ENCODE assay signal across 10 cellular contexts in the genomic region with DNA sequence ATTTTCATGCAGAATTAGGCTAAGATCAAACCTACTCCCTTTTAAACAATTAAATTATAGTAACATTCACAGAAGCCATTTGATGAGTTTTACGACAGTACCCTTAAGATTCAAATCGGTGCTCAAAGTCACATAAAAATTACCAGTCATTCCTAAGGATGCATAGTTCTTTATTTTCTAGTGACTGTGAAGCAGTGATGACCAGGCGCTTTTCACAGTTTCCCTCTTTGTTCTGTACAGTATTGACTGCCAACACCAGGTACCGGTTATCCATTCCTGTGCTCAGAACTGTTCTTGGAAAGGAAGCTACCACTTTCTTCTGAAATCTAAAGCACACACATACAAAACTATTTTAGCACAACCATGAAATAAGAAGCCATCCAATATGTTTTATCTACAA. TPM values are rescaled to one million over a fixed set of nuclear protein-coding genes. Genes with fewer than 3 reads are reported as not detected.
DNase-seq lines count a peak whose midpoint lies in the region; ATAC-seq and TF ChIP-seq lines count a peak whose summit lies in the region.
"Had no signal": no experiment of that assay in that cellular context is flagged by ENCODE, and none has a peak within 500 bp of the region (broad histone marks: within the 10 kb centered on the region; RNA-seq: fewer than 3 reads in every experiment).

No MANE protein-coding gene starts in this region.

- no peak overlapping the region for H2BK5ac ChIP-seq in H9 (ENCODE audit: insufficient read length, low read length)

- WGBS in H9 (ENCODE audit: extremely low coverage, insufficient read length, low lambda C conversion rate), result no CpG with 5 or more reads among the region's 4 CpGs

- H3K9me3 Mint-ChIP-seq in CD4-positive, CD25-positive, alpha-beta regulatory T cell, result no peaks in the 10 kb centered on the region
- H3K9me3 Mint-ChIP-seq in H9, result no peaks in the 10 kb centered on the region
- H3K9me3 Mint-ChIP-seq in activated CD8-positive, alpha-beta T cell treated with anti-CD3 and anti-CD28 coated beads for 36 hours, result no peaks in the 10 kb centered on the region
- no peaks in the 10 kb centered on the region for H3K9me3 Mint-ChIP-seq in natural killer cell

- no peak overlapping the region for H2BK120ac ChIP-seq in H9 (ENCODE audit: low read depth, low read length, poor library complexity, severe bottlenecking)

- no peak overlapping the region for H3K23ac ChIP-seq in H9 (ENCODE audit: insufficient read length, low read depth, low read length)

- no peak overlapping the region for H2AFZ ChIP-seq in H9 (ENCODE audit: low read length)

- H3K27ac Mint-ChIP-seq in CD4-positive, CD25-positive, alpha-beta regulatory T cell, result no peak overlapping the region
- H3K27ac Mint-ChIP-seq in H9, result no peak overlapping the region; a peak in 1 of 7 replicates
- no peak overlapping the region for H3K27ac Mint-ChIP-seq in activated CD8-positive, alpha-beta T cell treated with anti-CD3 and anti-CD28 coated beads for 36 hours
- H3K27ac Mint-ChIP-seq in natural killer cell, result no peak overlapping the region

- no peak overlapping the region for H3K56ac ChIP-seq in H9 (ENCODE audit: insufficient read length, low read depth, low read length)

- H3K79me1 ChIP-seq in H9 (ENCODE audit: insufficient read depth, low read depth, low read length, poor library complexity, severe bottlenecking), result no peaks in the 10 kb centered on the region

- no peak overlapping the region for H2BK15ac ChIP-seq in H9 (ENCODE audit: low read depth, low read length)

- intact Hi-C loops in activated CD8-positive, alpha-beta T cell treated with anti-CD3 and anti-CD28 coated beads for 36 hours (cut with micrococcal nuclease), result no loop called here
- intact Hi-C loops in natural killer cell (cut with micrococcal nuclease), result no loop called here

- H3K18ac ChIP-seq in H9 (ENCODE audit: insufficient read length, low read depth, low read length), result no peak overlapping the region

- peaks cover 13% of the 10 kb centered on the region; the same call in 1 of the 2 replicates for H3K79me2 ChIP-seq in H9 (ENCODE audit: insufficient read depth, low read length)

- no peak overlapping the region for H3K4ac ChIP-seq in H9 (ENCODE audit: low read depth, low read length)

- H3K36me3 ChIP-seq in CD4-positive, CD25-positive, alpha-beta regulatory T cell (ENCODE audit: control insufficient read depth, insufficient read depth, low read length), result no peaks in the 10 kb centered on the region
- H3K36me3 ChIP-seq: colonic mucosa had no signal

- no peak overlapping the region for H2BK12ac ChIP-seq in H9 (ENCODE audit: insufficient read length, low read depth, low read length)

- H4K5ac ChIP-seq in H9 (ENCODE audit: insufficient read length, low read depth, low read length), result no peak overlapping the region

- H3K9ac ChIP-seq in H9 (ENCODE audit: extremely low read depth, insufficient read length, low read length), result no peak overlapping the region

- H3K4me1 ChIP-seq in CD4-positive, CD25-positive, alpha-beta regulatory T cell (ENCODE audit: control insufficient read depth, insufficient read depth, low read length, poor library complexity, severe bottlenecking), result peaks cover 5% of the 10 kb centered on the region
- no peaks in the 10 kb centered on the region for H3K4me1 ChIP-seq in H9 (ENCODE audit: insufficient read depth, low read length)

- CTCF ChIA-PET in activated CD8-positive, alpha-beta T cell treated with anti-CD3 and anti-CD28 coated beads for 36 hours (lab: Charles Lee), result no interaction called here

- POLR2A ChIA-PET in activated CD8-positive, alpha-beta T cell treated with anti-CD3 and anti-CD28 coated beads for 36 hours (lab: Charles Lee), result no interaction called here

- H4K91ac ChIP-seq in H9 (ENCODE audit: insufficient read length, low read depth, low read length), result no peak overlapping the region

- H3K23me2 ChIP-seq in H9 (ENCODE audit: insufficient read length, low read depth, low read length, poor library complexity, severe bottlenecking), result no peaks in the 10 kb centered on the region

- H3K4me3 ChIP-seq in CD4-positive, CD25-positive, alpha-beta regulatory T cell (ENCODE audit: low read depth, low read length), result no peak overlapping the region
- H3K4me3 ChIP-seq: colonic mucosa had no signal

- H3K14ac ChIP-seq in H9 (ENCODE audit: insufficient read depth, low read length), result no peak overlapping the region

- H2AK5ac ChIP-seq in H9 (ENCODE audit: insufficient read length, low read length), result no peak overlapping the region

- peaks cover 7 to 34% (median 22%) of the 10 kb centered on the region in 4 donors for H3K4me1 Mint-ChIP-seq in CD4-positive, CD25-positive, alpha-beta regulatory T cell
- peaks cover 21% of the 10 kb centered on the region in 2 experiments for H3K4me1 Mint-ChIP-seq in H9
- peaks cover 21% of the 10 kb centered on the region for H3K4me1 Mint-ChIP-seq in activated CD8-positive, alpha-beta T cell treated with anti-CD3 and anti-CD28 coated beads for 36 hours (ENCODE audit: low read depth)
- peaks cover 16 to 19% of the 10 kb centered on the region in 2 donors for H3K4me1 Mint-ChIP-seq in natural killer cell

- H4K20me1 ChIP-seq in H9 (ENCODE audit: control insufficient read depth, insufficient read depth, insufficient read length), result no peaks in the 10 kb centered on the region

- no peak overlapping the region for H3K4me2 ChIP-seq in H9 (ENCODE audit: insufficient read depth, insufficient read length, low read length)

- H2BK20ac ChIP-seq in H9 (ENCODE audit: low read depth, low read length, poor library complexity, severe bottlenecking), result no peak overlapping the region

- no peak for DNase-seq in CD4-positive, CD25-positive, alpha-beta regulatory T cell
- DNase-seq in H9 (no peak), natural killer cell (no peak), NCI-H146 (lab: John Stamatoyannopoulos, UW) (no peak), hypothalamus (lab: John Stamatoyannopoulos, UW) (no peak)
- DNase-seq in activated CD8-positive, alpha-beta T cell treated with anti-CD3 and anti-CD28 coated beads for 36 hours, result no peak
- DNase-seq: activated effector memory CD4-positive, alpha-beta T cell treated with anti-CD3 and anti-CD28 coated beads, Interleukin-2, amount 50 U/mL, for 16 hours; colonic mucosa; Kasumi-1 had no signal

- no peaks in the 10 kb centered on the region for H3K36me3 Mint-ChIP-seq in CD4-positive, CD25-positive, alpha-beta regulatory T cell
- H3K36me3 Mint-ChIP-seq in H9 (ENCODE audit: insufficient read depth in 1 of 3, low read depth in 3 of 3) (peaks cover 24 to 52% (median 51%) of the 10 kb centered on the region in 3 experiments; a peak in 6 of 7 replicates), natural killer cell (no peaks in the 10 kb centered on the region)
- peaks cover 43% of the 10 kb centered on the region for H3K36me3 Mint-ChIP-seq in activated CD8-positive, alpha-beta T cell treated with anti-CD3 and anti-CD28 coated beads for 36 hours (ENCODE audit: low read depth)

- H3K9me3 ChIP-seq in CD4-positive, CD25-positive, alpha-beta regulatory T cell (ENCODE audit: control insufficient read depth in 2 of 2, low read length in 2 of 2), result no peaks in the 10 kb centered on the region
- H3K9me3 ChIP-seq in H9 (ENCODE audit: control insufficient read depth, low read depth, low read length), result no peaks in the 10 kb centered on the region
- H3K9me3 ChIP-seq: colonic mucosa had no signal

- no peaks in the 10 kb centered on the region for H3K27me3 Mint-ChIP-seq in CD4-positive, CD25-positive, alpha-beta regulatory T cell
- H3K27me3 Mint-ChIP-seq in H9 (ENCODE audit: low read depth), result peaks cover 3% of the 10 kb centered on the region
- H3K27me3 Mint-ChIP-seq in activated CD8-positive, alpha-beta T cell treated with anti-CD3 and anti-CD28 coated beads for 36 hours, result no peaks in the 10 kb centered on the region
- H3K27me3 Mint-ChIP-seq in natural killer cell (ENCODE audit: low read depth in 2 of 2), result no peaks in the 10 kb centered on the region

- H3K27ac ChIP-seq in CD4-positive, CD25-positive, alpha-beta regulatory T cell (ENCODE audit: insufficient read depth, low read length, poor library complexity, severe bottlenecking), result no peak overlapping the region
- H3K27ac ChIP-seq in H9 (ENCODE audit: insufficient read length, low read depth, low read length), result no peak overlapping the region
- H3K27ac ChIP-seq: colonic mucosa had no signal

- no peak for ATAC-seq in CD4-positive, CD25-positive, alpha-beta regulatory T cell (ENCODE audit: low read depth in 2 of 2)
- no peak for ATAC-seq in activated CD8-positive, alpha-beta T cell treated with anti-CD3 and anti-CD28 coated beads for 36 hours
- ATAC-seq in natural killer cell (no peak), GM19328 (IDR thresholded peaks at IDR 0.05; ENCODE audit: unreplicated experiment) (no peak)

- H4K8ac ChIP-seq in H9 (replicated peaks; ENCODE audit: insufficient read length, low read depth, low read length), result no peak overlapping the region

- no peak overlapping the region for H3T11ph ChIP-seq in H9 (ENCODE audit: low read length)

- no peaks in the 10 kb centered on the region for H3K27me3 ChIP-seq in CD4-positive, CD25-positive, alpha-beta regulatory T cell (ENCODE audit: control insufficient read depth, insufficient read depth, low read length)
- H3K27me3 ChIP-seq in H9 (ENCODE audit: insufficient read depth, low read length), result no peaks in the 10 kb centered on the region
- H3K27me3 ChIP-seq: colonic mucosa had no signal

- peak overlapping the region in 3 of 4 donors; percentile 38 to 97 (median 87) for H3K4me3 Mint-ChIP-seq in CD4-positive, CD25-positive, alpha-beta regulatory T cell
- H3K4me3 Mint-ChIP-seq in H9, result peak overlapping the region; percentile 95 to 98
- H3K4me3 Mint-ChIP-seq in activated CD8-positive, alpha-beta T cell treated with anti-CD3 and anti-CD28 coated beads for 36 hours, result peak overlapping the region; percentile 99
- peak overlapping the region; percentile 98 for H3K4me3 Mint-ChIP-seq in natural killer cell

- TF ChIP-seq CTCF in H9 (conservative IDR thresholded peaks at IDR 0.05) (no peak), natural killer cell (IDR thresholded peaks at IDR 0.05) (no peak)
- no peak for TF ChIP-seq CTCF in activated CD8-positive, alpha-beta T cell treated with anti-CD3 and anti-CD28 coated beads for 36 hours (IDR thresholded peaks at IDR 0.05)

RNA-seq across cellular contexts. Expression of a gene that starts 1.9 kb away (rescaled TPM):
- total RNA-seq in CD4-positive, CD25-positive, alpha-beta regulatory T cell, result 6.9 TPM
- 1 to 10 TPM in 1 of 4 donors, under 1 TPM in 3; 0.27 to 1.7 (median 0.72) TPM for polyA plus RNA-seq in CD4-positive, CD25-positive, alpha-beta regulatory T cell
- total RNA-seq in H9 (2021) (43.4 and 46.9 TPM in 2 replicates), natural killer cell (1 to 10 TPM; 7.7 to 9.9 (median 8.6) TPM)
- total RNA-seq in activated CD8-positive, alpha-beta T cell treated with anti-CD3 and anti-CD28 coated beads for 36 hours, result 10 to 100 TPM; 40.6 to 43.5 TPM

RNA-seq across cellular contexts. Expression of a gene that starts 57.5 kb away (rescaled TPM):
- total RNA-seq in CD4-positive, CD25-positive, alpha-beta regulatory T cell, result 34.7 TPM
- polyA plus RNA-seq in CD4-positive, CD25-positive, alpha-beta regulatory T cell, result 1 to 10 TPM; 7.4 to 9.6 (median 8.6) TPM
- total RNA-seq in H9 (2021) (11.4 and 12.7 TPM in 2 replicates), natural killer cell (10 to 100 TPM; 30.2 to 31.5 (median 31.1) TPM)
- total RNA-seq in activated CD8-positive, alpha-beta T cell treated with anti-CD3 and anti-CD28 coated beads for 36 hours, result 10 to 100 TPM; 11.5 to 16.9 TPM
